8 cellular contexts compared by ENCODE assay signal in genomic region chr17:57294629-57295501, GRCh38. TPM values are rescaled to one million over a fixed set of nuclear protein-coding genes. Genes with fewer than 3 reads are reported as not detected.
DNase-seq lines count a peak whose midpoint lies in the region; ATAC-seq and TF ChIP-seq lines count a peak whose summit lies in the region.

No MANE protein-coding gene starts in this region.

- H3K4me2 ChIP-seq in GM23338: 0 out of 2 replicates have a peak overlapping the region, but pooled peaks have one; percentile 15

- H3K27ac ChIP-seq in GM23338 (ENCODE audit: low read depth) (no peak overlapping the region; the same call in 1 of the 2 replicates), vagina (no peak overlapping the region)

- peaks cover 20% of the 10 kb centered on the region for H3K79me2 ChIP-seq in GM23338 (replicated peaks; ENCODE audit: insufficient read depth)

- H3K4me1 ChIP-seq in GM23338 (ENCODE audit: insufficient read depth) (peaks cover 22% of the 10 kb centered on the region), vagina (no peaks in the 10 kb centered on the region)

- TF ChIP-seq CTCF in GM23338 (conservative IDR thresholded peaks at IDR 0.05; ENCODE audit: low read depth in 2 of 2): no peak
- no peak for TF ChIP-seq CTCF in nephron (IDR thresholded peaks at IDR 0.05; ENCODE audit: unreplicated experiment in 3 of 3)
- no peak for TF ChIP-seq CTCF in vagina (IDR thresholded peaks at IDR 0.05)

- H3K9me2 ChIP-seq in GM23338 (ENCODE audit: insufficient read depth): no peaks in the 10 kb centered on the region

- H3K27me3 Mint-ChIP-seq in GM23338 (ENCODE audit: insufficient read depth, low read depth, poor library complexity) (peaks cover 6% of the 10 kb centered on the region), nephron (ENCODE audit: low read depth) (peaks cover 24% of the 10 kb centered on the region)

- intact Hi-C loops in vagina (cut with DNase I): no loop called here

- peaks cover 32% of the 10 kb centered on the region for H3K4me1 Mint-ChIP-seq in GM23338
- peaks cover 39% of the 10 kb centered on the region for H3K4me1 Mint-ChIP-seq in nephron

- no peak for TF ChIP-seq POLR2A in vagina (IDR thresholded peaks at IDR 0.05)

- H3K4me3 ChIP-seq in GM23338 (no peak overlapping the region), vagina (no peak overlapping the region)

- H3K27ac Mint-ChIP-seq in GM23338 (peak overlapping the region; percentile 4; the same call in 1 of the 2 replicates), nephron (peak overlapping the region; percentile 19 to 84 (median 79))
- H3K27ac Mint-ChIP-seq in activated naive CD4-positive, alpha-beta T cell treated with anti-CD3 and anti-CD28 coated beads, Interleukin-2, amount 50 U/mL, for 72 hours: peak overlapping the region; percentile 17 to 52

- H3K9me3 ChIP-seq in vagina: no peaks in the 10 kb centered on the region

- H3K9me3 Mint-ChIP-seq in GM23338 (peaks cover 16% of the 10 kb centered on the region), nephron (peaks cover 24% of the 10 kb centered on the region)
- H3K9me3 Mint-ChIP-seq in activated naive CD4-positive, alpha-beta T cell treated with anti-CD3 and anti-CD28 coated beads, Interleukin-2, amount 50 U/mL, for 72 hours: peaks cover 0 to 7% of the 10 kb centered on the region in 2 donors

- DNase-seq in GM23338 (ENCODE audit: low spot score) (peak; percentile 55), NCI-H510A (lab: John Stamatoyannopoulos, UW) (peak; percentile 91), D341Med (ENCODE audit: low spot score) (no peak), vagina (ENCODE audit: extremely low spot score in 2 of 2) (no peak)
- peak in 1 of 2 donors; percentile 31 for DNase-seq in activated naive CD4-positive, alpha-beta T cell treated with anti-CD3 and anti-CD28 coated beads, Interleukin-2, amount 50 U/mL, for 72 hours (ENCODE audit: low spot score in 2 of 2)

- H3K27me3 ChIP-seq in GM23338 (ENCODE audit: insufficient read depth) (no peaks in the 10 kb centered on the region), vagina (no peaks in the 10 kb centered on the region)

- H3K36me3 Mint-ChIP-seq in GM23338 (ENCODE audit: low read depth): peaks cover 35% of the 10 kb centered on the region
- H3K36me3 Mint-ChIP-seq in activated naive CD4-positive, alpha-beta T cell treated with anti-CD3 and anti-CD28 coated beads, Interleukin-2, amount 50 U/mL, for 72 hours: peaks cover 13 to 42% of the 10 kb centered on the region in 2 donors
- peaks cover 63% of the 10 kb centered on the region for H3K36me3 Mint-ChIP-seq in nephron (ENCODE audit: low read depth)

- H3K36me3 ChIP-seq in GM23338 (ENCODE audit: insufficient read depth) (peaks cover 7% of the 10 kb centered on the region; the same call in 1 of the 2 replicates), vagina (no peaks in the 10 kb centered on the region)

- no peaks in the 10 kb centered on the region for H3F3A ChIP-seq in GM23338 (replicated peaks; ENCODE audit: low read depth)

- H4K20me1 ChIP-seq in GM23338 (replicated peaks; ENCODE audit: insufficient read depth): peaks cover 22% of the 10 kb centered on the region

- H2AFZ ChIP-seq in GM23338: no peak overlapping the region

- ATAC-seq in GM23338 (peak; percentile 55), GM19035 (IDR thresholded peaks at IDR 0.05; ENCODE audit: unreplicated experiment) (no peak), GM18498 (IDR thresholded peaks at IDR 0.05; ENCODE audit: unreplicated experiment) (no peak)
- peak; percentile 98 to 99 for ATAC-seq in activated naive CD4-positive, alpha-beta T cell treated with anti-CD3 and anti-CD28 coated beads, Interleukin-2, amount 50 U/mL, for 72 hours

- H3K4me3 Mint-ChIP-seq in GM23338 (no peak overlapping the region; the same call in 2 of the 3 replicates), nephron (no peak overlapping the region)

TF ChIP-seq in GM23338, 12 proteins besides CTCF, POLR2A, EP300 and RAD21 (continues in another document):
- TF ChIP-seq EZH2phosphoT487 (IDR thresholded peaks at IDR 0.05; ENCODE audit: unreplicated experiment): no peak
- no peak for TF ChIP-seq STAT1 (IDR thresholded peaks at IDR 0.05; ENCODE audit: unreplicated experiment)
- TF ChIP-seq ZNF114 (CRISPR knock-in tag; IDR thresholded peaks at IDR 0.05): no peak
- TF ChIP-seq ETS1 (IDR thresholded peaks at IDR 0.05): no peak
- TF ChIP-seq NANOG (IDR thresholded peaks at IDR 0.05; ENCODE audit: borderline replicate concordance): no peak
- TF ChIP-seq JUNB (IDR thresholded peaks at IDR 0.05; ENCODE audit: unreplicated experiment): no peak
- no peak for TF ChIP-seq POLR2AphosphoS5 (IDR thresholded peaks at IDR 0.05; ENCODE audit: low read depth)
- TF ChIP-seq CREB1 (CRISPR knock-in tag; IDR thresholded peaks at IDR 0.05; ENCODE audit: low read depth): no peak
- TF ChIP-seq EZH2 (IDR thresholded peaks at IDR 0.05; ENCODE audit: low read depth, unreplicated experiment): no peak
- TF ChIP-seq, protein P1, sequence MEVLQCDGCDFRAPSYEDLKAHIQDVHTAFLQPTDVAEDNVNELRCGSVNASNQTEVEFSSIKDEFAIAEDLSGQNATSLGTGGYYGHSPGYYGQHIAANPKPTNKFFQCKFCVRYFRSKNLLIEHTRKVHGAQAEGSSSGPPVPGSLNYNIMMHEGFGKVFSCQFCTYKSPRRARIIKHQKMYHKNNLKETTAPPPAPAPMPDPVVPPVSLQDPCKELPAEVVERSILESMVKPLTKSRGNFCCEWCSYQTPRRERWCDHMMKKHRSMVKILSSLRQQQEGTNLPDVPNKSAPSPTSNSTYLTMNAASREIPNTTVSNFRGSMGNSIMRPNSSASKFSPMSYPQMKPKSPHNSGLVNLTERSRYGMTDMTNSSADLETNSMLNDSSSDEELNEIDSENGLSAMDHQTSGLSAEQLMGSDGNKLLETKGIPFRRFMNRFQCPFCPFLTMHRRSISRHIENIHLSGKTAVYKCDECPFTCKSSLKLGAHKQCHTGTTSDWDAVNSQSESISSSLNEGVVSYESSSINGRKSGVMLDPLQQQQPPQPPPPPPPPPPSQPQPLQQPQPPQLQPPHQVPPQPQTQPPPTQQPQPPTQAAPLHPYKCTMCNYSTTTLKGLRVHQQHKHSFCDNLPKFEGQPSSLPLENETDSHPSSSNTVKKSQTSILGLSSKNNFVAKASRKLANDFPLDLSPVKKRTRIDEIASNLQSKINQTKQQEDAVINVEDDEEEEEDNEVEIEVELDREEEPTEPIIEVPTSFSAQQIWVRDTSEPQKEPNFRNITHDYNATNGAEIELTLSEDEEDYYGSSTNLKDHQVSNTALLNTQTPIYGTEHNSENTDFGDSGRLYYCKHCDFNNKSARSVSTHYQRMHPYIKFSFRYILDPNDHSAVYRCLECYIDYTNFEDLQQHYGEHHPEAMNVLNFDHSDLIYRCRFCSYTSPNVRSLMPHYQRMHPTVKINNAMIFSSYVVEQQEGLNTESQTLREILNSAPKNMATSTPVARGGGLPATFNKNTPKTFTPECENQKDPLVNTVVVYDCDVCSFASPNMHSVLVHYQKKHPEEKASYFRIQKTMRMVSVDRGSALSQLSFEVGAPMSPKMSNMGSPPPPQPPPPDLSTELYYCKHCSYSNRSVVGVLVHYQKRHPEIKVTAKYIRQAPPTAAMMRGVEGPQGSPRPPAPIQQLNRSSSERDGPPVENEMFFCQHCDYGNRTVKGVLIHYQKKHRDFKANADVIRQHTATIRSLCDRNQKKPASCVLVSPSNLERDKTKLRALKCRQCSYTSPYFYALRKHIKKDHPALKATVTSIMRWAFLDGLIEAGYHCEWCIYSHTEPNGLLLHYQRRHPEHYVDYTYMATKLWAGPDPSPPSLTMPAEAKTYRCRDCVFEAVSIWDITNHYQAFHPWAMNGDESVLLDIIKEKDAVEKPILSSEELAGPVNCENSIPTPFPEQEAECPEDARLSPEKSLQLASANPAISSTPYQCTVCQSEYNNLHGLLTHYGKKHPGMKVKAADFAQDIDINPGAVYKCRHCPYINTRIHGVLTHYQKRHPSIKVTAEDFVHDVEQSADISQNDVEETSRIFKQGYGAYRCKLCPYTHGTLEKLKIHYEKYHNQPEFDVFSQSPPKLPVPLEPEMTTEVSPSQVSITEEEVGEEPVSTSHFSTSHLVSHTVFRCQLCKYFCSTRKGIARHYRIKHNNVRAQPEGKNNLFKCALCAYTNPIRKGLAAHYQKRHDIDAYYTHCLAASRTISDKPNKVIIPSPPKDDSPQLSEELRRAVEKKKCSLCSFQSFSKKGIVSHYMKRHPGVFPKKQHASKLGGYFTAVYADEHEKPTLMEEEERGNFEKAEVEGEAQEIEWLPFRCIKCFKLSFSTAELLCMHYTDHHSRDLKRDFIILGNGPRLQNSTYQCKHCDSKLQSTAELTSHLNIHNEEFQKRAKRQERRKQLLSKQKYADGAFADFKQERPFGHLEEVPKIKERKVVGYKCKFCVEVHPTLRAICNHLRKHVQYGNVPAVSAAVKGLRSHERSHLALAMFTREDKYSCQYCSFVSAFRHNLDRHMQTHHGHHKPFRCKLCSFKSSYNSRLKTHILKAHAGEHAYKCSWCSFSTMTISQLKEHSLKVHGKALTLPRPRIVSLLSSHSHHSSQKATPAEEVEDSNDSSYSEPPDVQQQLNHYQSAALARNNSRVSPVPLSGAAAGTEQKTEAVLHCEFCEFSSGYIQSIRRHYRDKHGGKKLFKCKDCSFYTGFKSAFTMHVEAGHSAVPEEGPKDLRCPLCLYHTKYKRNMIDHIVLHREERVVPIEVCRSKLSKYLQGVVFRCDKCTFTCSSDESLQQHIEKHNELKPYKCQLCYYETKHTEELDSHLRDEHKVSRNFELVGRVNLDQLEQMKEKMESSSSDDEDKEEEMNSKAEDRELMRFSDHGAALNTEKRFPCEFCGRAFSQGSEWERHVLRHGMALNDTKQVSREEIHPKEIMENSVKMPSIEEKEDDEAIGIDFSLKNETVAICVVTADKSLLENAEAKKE (CRISPR knock-in tag; IDR thresholded peaks at IDR 0.05): no peak
- TF ChIP-seq ZNF331 (CRISPR knock-in tag; IDR thresholded peaks at IDR 0.05; ENCODE audit: low read depth): no peak

RNA-seq across cellular contexts. Expression of gene MSI2, which starts 38.5 kb away (rescaled TPM):
- total RNA-seq in GM23338 (2014; rRNA removed; shearing (Covaris generic)): 34.0 and 41.8 TPM in 2 replicates
- 18.9 and 19.1 TPM in 2 replicates for polyA plus RNA-seq in GM23338 (2016; fragmentation: Nextera tagmentation; extraction: Ambion mirVana)
- 10 to 100 TPM; 54.1 to 74.8 TPM for total RNA-seq in activated naive CD4-positive, alpha-beta T cell treated with anti-CD3 and anti-CD28 coated beads, Interleukin-2, amount 50 U/mL, for 72 hours
- total RNA-seq in vagina: 27.3 TPM

Comparison
In these comparisons a context has a peak if more than half of its experiments do, and no peak if none do; other contexts are left out.
1. ATAC-seq: peak in GM23338 (single experiment) and activated naive CD4-positive, alpha-beta T cell treated with anti-CD3 and anti-CD28 coated beads, Interleukin-2, amount 50 U/mL, for 72 hours (2 of 2); none in GM19035 (single experiment) and GM18498 (single experiment).
2. DNase-seq: peak in GM23338 (single experiment) and NCI-H510A (single experiment); none in D341Med (single experiment) and vagina (0 of 2).
3. H3K27ac Mint-ChIP-seq: peak in every context shown above with its lines; median percentile 79 in nephron; 34 in activated naive CD4-positive, alpha-beta T cell treated with anti-CD3 and anti-CD28 coated beads, Interleukin-2, amount 50 U/mL, for 72 hours; 4 in GM23338.